In the genomic region with DNA sequence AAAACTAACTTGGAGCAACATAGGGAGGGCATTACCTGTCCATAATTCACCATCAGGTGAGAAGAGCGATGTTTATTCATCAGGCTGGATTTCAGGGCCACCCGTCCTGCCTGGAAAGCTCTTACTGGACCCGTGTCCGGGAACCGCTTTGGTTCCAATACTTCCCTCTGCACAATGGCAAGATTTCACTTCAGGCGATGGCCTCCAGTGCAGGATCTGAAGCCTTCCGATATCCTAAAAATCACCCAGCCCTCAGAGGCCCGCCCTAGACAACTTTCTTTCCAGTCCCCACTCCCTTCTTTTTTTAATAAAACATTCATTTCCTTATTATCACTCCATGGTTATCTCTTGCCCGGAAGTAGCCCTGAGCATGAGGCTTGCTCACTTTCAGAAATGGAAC, we compare ENCODE assay signal across 23 cellular contexts.
A peak's percentile ranks its signal among the peaks of the same experiment; 100 is the strongest.
DNase-seq lines count a peak whose midpoint lies in the region; ATAC-seq and TF ChIP-seq lines count a peak whose summit lies in the region.
"Had no signal": no experiment of that assay in that cellular context is flagged by ENCODE, and none has a peak within 500 bp of the region (broad histone marks: within the 10 kb centered on the region; RNA-seq: fewer than 3 reads in every experiment).

No MANE protein-coding gene starts in this region.

- H3K4me3 Mint-ChIP-seq in activated T-cell treated with anti-CD3 and anti-CD28 coated beads, Interleukin-2, amount 50 U/mL, for 4 hours: no peak overlapping the region
- no peak overlapping the region for H3K4me3 Mint-ChIP-seq in natural killer cell
- H3K4me3 Mint-ChIP-seq: neural crest cell had no signal

- no peak for ATAC-seq in activated T-cell treated with anti-CD3 and anti-CD28 coated beads, Interleukin-2, amount 50 U/mL, for 4 hours
- ATAC-seq in RWPE2 (ENCODE audit: low read depth) (no peak), natural killer cell (no peak), HG03342 (IDR thresholded peaks at IDR 0.05; ENCODE audit: unreplicated experiment) (no peak)
- ATAC-seq in activated naive CD4-positive, alpha-beta T cell treated with anti-CD3 and anti-CD28 coated beads, Interleukin-2, amount 50 U/mL, for 72 hours: no peak
- ATAC-seq: foreskin keratinocyte, left lobe of liver had no signal

- no peak overlapping the region for H3K27ac ChIP-seq in RWPE2 (ENCODE audit: poor library complexity, severe bottlenecking)
- H3K27ac ChIP-seq: ascending aorta, C4-2B, foreskin keratinocyte, uterus had no signal

- intact Hi-C loops in natural killer cell (cut with micrococcal nuclease): no loop called here

- H3K4me3 ChIP-seq in RWPE2 (ENCODE audit: severe bottlenecking): no peak overlapping the region
- H3K4me3 ChIP-seq: ascending aorta, suprapubic skin, uterus had no signal

- no peaks in the 10 kb centered on the region for H3K9me3 Mint-ChIP-seq in activated T-cell treated with anti-CD3 and anti-CD28 coated beads, Interleukin-2, amount 50 U/mL, for 4 hours
- no peaks in the 10 kb centered on the region for H3K9me3 Mint-ChIP-seq in activated naive CD4-positive, alpha-beta T cell treated with anti-CD3 and anti-CD28 coated beads, Interleukin-2, amount 50 U/mL, for 72 hours
- no peaks in the 10 kb centered on the region for H3K9me3 Mint-ChIP-seq in natural killer cell
- H3K9me3 Mint-ChIP-seq: neural crest cell had no signal

- H3K36me3 Mint-ChIP-seq in activated T-cell treated with anti-CD3 and anti-CD28 coated beads, Interleukin-2, amount 50 U/mL, for 4 hours (ENCODE audit: insufficient read depth): peaks cover 37% of the 10 kb centered on the region
- H3K36me3 Mint-ChIP-seq in activated naive CD4-positive, alpha-beta T cell treated with anti-CD3 and anti-CD28 coated beads, Interleukin-2, amount 50 U/mL, for 72 hours: peaks cover 37 to 67% of the 10 kb centered on the region in 2 donors
- H3K36me3 Mint-ChIP-seq in natural killer cell: no peaks in the 10 kb centered on the region

- no peaks in the 10 kb centered on the region for H3K4me1 ChIP-seq in RWPE2 (ENCODE audit: insufficient read depth, poor library complexity, severe bottlenecking)
- H3K4me1 ChIP-seq: ascending aorta, uterus had no signal

- no peaks in the 10 kb centered on the region for H3K27me3 ChIP-seq in RWPE2 (ENCODE audit: insufficient read depth, poor library complexity, severe bottlenecking)
- H3K27me3 ChIP-seq: ascending aorta, foreskin keratinocyte, suprapubic skin, uterus had no signal

- peak; percentile 26 to 30 for DNase-seq in activated T-cell treated with anti-CD3 and anti-CD28 coated beads, Interleukin-2, amount 50 U/mL, for 48 hours
- DNase-seq in activated T-cell treated with anti-CD3 and anti-CD28 coated beads, Interleukin-2, amount 50 U/mL, for 4 hours: no peak
- peak; percentile 20 for DNase-seq in RWPE2 (ENCODE audit: low spot score)
- DNase-seq in activated naive CD4-positive, alpha-beta T cell treated with anti-CD3 and anti-CD28 coated beads, Interleukin-2, amount 50 U/mL, for 72 hours (ENCODE audit: low spot score in 2 of 2): no peak
- no peak for DNase-seq in natural killer cell
- no peak for DNase-seq in cerebellum (ENCODE audit: low spot score)
- no peak for DNase-seq in MV-4-11 (lab: John Stamatoyannopoulos, UW)
- DNase-seq: caudate nucleus, erythroblast, foreskin keratinocyte, midbrain, NCI-H1092, NCI-H2081, NCI-H345, NCI-H774, uterus had no signal

- no peaks in the 10 kb centered on the region for H3K36me3 ChIP-seq in RWPE2 (ENCODE audit: low read depth)
- H3K36me3 ChIP-seq: ascending aorta, uterus had no signal

- peaks cover 63% of the 10 kb centered on the region for H3K4me1 Mint-ChIP-seq in activated T-cell treated with anti-CD3 and anti-CD28 coated beads, Interleukin-2, amount 50 U/mL, for 4 hours (ENCODE audit: low read depth)
- H3K4me1 Mint-ChIP-seq in natural killer cell: peaks cover 58 to 61% of the 10 kb centered on the region in 2 donors
- H3K4me1 Mint-ChIP-seq: neural crest cell had no signal

- no peaks in the 10 kb centered on the region for H3K27me3 Mint-ChIP-seq in activated T-cell treated with anti-CD3 and anti-CD28 coated beads, Interleukin-2, amount 50 U/mL, for 4 hours (ENCODE audit: low read depth)
- no peaks in the 10 kb centered on the region for H3K27me3 Mint-ChIP-seq in natural killer cell (ENCODE audit: low read depth in 2 of 2)

- peak overlapping the region; percentile 88 to 97 for H3K27ac Mint-ChIP-seq in activated naive CD4-positive, alpha-beta T cell treated with anti-CD3 and anti-CD28 coated beads, Interleukin-2, amount 50 U/mL, for 72 hours
- H3K27ac Mint-ChIP-seq in natural killer cell: peak overlapping the region; percentile 76 to 79
- H3K27ac Mint-ChIP-seq: progenitor cell of endocrine pancreas had no signal

- no peaks in the 10 kb centered on the region for H3K9me3 ChIP-seq in RWPE2 (ENCODE audit: severe bottlenecking)
- H3K9me3 ChIP-seq: ascending aorta, suprapubic skin, uterus had no signal

- no peak for TF ChIP-seq CTCF in RWPE2 (IDR thresholded peaks at IDR 0.05; ENCODE audit: poor library complexity, severe bottlenecking)
- TF ChIP-seq CTCF in natural killer cell (IDR thresholded peaks at IDR 0.05): no peak

Comparison
In these comparisons a context has a peak if more than half of its experiments do, and no peak if none do; other contexts are left out.
1. DNase-seq: peak in activated T-cell treated with anti-CD3 and anti-CD28 coated beads, Interleukin-2, amount 50 U/mL, for 48 hours (2 of 2) and RWPE2 (single experiment); none in activated T-cell treated with anti-CD3 and anti-CD28 coated beads, Interleukin-2, amount 50 U/mL, for 4 hours (single experiment), activated naive CD4-positive, alpha-beta T cell treated with anti-CD3 and anti-CD28 coated beads, Interleukin-2, amount 50 U/mL, for 72 hours (0 of 2), natural killer cell (single experiment), cerebellum (single experiment) and MV-4-11 (single experiment).